In genomic region chr3:4722103-4722502, GRCh38 we compare ENCODE assay signal across 1 cellular context.
A peak's percentile ranks its signal among the peaks of the same experiment; 100 is the strongest.
TF ChIP-seq lines count a peak whose summit lies in the region.

No MANE protein-coding gene starts in this region.

TF ChIP-seq in K562, 482 proteins besides CTCF, POLR2A, EP300 and RAD21 (continued from another document and continues in another):
- TF ChIP-seq, protein P1, sequence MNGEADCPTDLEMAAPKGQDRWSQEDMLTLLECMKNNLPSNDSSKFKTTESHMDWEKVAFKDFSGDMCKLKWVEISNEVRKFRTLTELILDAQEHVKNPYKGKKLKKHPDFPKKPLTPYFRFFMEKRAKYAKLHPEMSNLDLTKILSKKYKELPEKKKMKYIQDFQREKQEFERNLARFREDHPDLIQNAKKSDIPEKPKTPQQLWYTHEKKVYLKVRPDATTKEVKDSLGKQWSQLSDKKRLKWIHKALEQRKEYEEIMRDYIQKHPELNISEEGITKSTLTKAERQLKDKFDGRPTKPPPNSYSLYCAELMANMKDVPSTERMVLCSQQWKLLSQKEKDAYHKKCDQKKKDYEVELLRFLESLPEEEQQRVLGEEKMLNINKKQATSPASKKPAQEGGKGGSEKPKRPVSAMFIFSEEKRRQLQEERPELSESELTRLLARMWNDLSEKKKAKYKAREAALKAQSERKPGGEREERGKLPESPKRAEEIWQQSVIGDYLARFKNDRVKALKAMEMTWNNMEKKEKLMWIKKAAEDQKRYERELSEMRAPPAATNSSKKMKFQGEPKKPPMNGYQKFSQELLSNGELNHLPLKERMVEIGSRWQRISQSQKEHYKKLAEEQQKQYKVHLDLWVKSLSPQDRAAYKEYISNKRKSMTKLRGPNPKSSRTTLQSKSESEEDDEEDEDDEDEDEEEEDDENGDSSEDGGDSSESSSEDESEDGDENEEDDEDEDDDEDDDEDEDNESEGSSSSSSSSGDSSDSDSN (IDR thresholded peaks at IDR 0.05; ENCODE audit: borderline replicate concordance in 1 of 2, low read depth in 2 of 2, low read length in 2 of 2): no peak
- TF ChIP-seq ZNF239 (CRISPR knock-in tag; IDR thresholded peaks at IDR 0.05) (no peak), ZNF23 (CRISPR knock-in tag; IDR thresholded peaks at IDR 0.05) (no peak), THRA (IDR thresholded peaks at IDR 0.05) (no peak), SMAD2 (IDR thresholded peaks at IDR 0.05; ENCODE audit: low read depth, low read length) (no peak), BRD4 (IDR thresholded peaks at IDR 0.05) (no peak), GTF2F1 (IDR thresholded peaks at IDR 0.05; ENCODE audit: low read depth, low read length) (no peak), CC2D1A (IDR thresholded peaks at IDR 0.05) (peak; percentile 88), SRSF3 (IDR thresholded peaks at IDR 0.05; ENCODE audit: insufficient read depth, low read length) (no peak), MTA2 (IDR thresholded peaks at IDR 0.05; ENCODE audit: low read depth) (no peak), PATZ1 (CRISPR knock-in tag; IDR thresholded peaks at IDR 0.05; ENCODE audit: borderline replicate concordance) (no peak), SMARCC2 (IDR thresholded peaks at IDR 0.05; ENCODE audit: low read depth) (no peak), SMARCB1 (IDR thresholded peaks at IDR 0.05; ENCODE audit: insufficient read length, low read depth) (no peak), U2AF2 (optimal IDR thresholded peaks at IDR 0.05; ENCODE audit: low read depth, low read length) (no peak), TOE1 (IDR thresholded peaks at IDR 0.05; ENCODE audit: borderline replicate concordance) (no peak), TOE1 (CRISPR knock-in tag; IDR thresholded peaks at IDR 0.05; ENCODE audit: borderline replicate concordance, low read depth) (no peak), SPI1 (IDR thresholded peaks at IDR 0.05; ENCODE audit: borderline replicate concordance, low read depth, low read length) (no peak), EP400 (IDR thresholded peaks at IDR 0.05) (no peak), ZSCAN29 (IDR thresholded peaks at IDR 0.05) (no peak), ZFP36 (IDR thresholded peaks at IDR 0.05; ENCODE audit: low read depth, low read length, partially characterized antibody) (no peak), ZFP30 (CRISPR knock-in tag; IDR thresholded peaks at IDR 0.05; ENCODE audit: borderline replicate concordance) (no peak), SETDB1 (IDR thresholded peaks at IDR 0.05; ENCODE audit: low read length) (no peak), ZNF444 (CRISPR knock-in tag; IDR thresholded peaks at IDR 0.05) (no peak), FOXP4 (CRISPR knock-in tag; IDR thresholded peaks at IDR 0.05; ENCODE audit: borderline replicate concordance) (no peak), ZNF507 (tag; conservative IDR thresholded peaks at IDR 0.05) (no peak), HDAC2 (IDR thresholded peaks at IDR 0.05) (0 out of 2 replicates have a peak, but pooled peaks have one; percentile 24), ZNF583 (CRISPR knock-in tag; IDR thresholded peaks at IDR 0.05) (no peak), ZNF174 (CRISPR knock-in tag; IDR thresholded peaks at IDR 0.05) (no peak), SMAD1 (IDR thresholded peaks at IDR 0.05; ENCODE audit: low read depth, low read length, partially characterized antibody) (no peak), ZNF778 (CRISPR knock-in tag; IDR thresholded peaks at IDR 0.05) (no peak), ZNF449 (CRISPR knock-in tag; IDR thresholded peaks at IDR 0.05) (no peak), PTRF (tag; IDR thresholded peaks at IDR 0.05) (no peak), PCBP2 (IDR thresholded peaks at IDR 0.05; ENCODE audit: low read depth, low read length, poor library complexity, severe bottlenecking) (no peak), SRF (CRISPR knock-in tag; IDR thresholded peaks at IDR 0.05) (no peak), JUNB (CRISPR knock-in tag; conservative IDR thresholded peaks at IDR 0.05) (no peak), MCM5 (IDR thresholded peaks at IDR 0.05; ENCODE audit: low read depth) (no peak), ZC3H4 (CRISPR knock-in tag; IDR thresholded peaks at IDR 0.05; ENCODE audit: borderline replicate concordance) (no peak), GABPB2 (CRISPR knock-in tag; conservative IDR thresholded peaks at IDR 0.05) (no peak), LCOR (CRISPR knock-in tag; IDR thresholded peaks at IDR 0.05) (no peak), HNRNPLL (IDR thresholded peaks at IDR 0.05; ENCODE audit: low read depth, low read length, poor library complexity, severe bottlenecking) (no peak)
- TF ChIP-seq, protein P2, sequence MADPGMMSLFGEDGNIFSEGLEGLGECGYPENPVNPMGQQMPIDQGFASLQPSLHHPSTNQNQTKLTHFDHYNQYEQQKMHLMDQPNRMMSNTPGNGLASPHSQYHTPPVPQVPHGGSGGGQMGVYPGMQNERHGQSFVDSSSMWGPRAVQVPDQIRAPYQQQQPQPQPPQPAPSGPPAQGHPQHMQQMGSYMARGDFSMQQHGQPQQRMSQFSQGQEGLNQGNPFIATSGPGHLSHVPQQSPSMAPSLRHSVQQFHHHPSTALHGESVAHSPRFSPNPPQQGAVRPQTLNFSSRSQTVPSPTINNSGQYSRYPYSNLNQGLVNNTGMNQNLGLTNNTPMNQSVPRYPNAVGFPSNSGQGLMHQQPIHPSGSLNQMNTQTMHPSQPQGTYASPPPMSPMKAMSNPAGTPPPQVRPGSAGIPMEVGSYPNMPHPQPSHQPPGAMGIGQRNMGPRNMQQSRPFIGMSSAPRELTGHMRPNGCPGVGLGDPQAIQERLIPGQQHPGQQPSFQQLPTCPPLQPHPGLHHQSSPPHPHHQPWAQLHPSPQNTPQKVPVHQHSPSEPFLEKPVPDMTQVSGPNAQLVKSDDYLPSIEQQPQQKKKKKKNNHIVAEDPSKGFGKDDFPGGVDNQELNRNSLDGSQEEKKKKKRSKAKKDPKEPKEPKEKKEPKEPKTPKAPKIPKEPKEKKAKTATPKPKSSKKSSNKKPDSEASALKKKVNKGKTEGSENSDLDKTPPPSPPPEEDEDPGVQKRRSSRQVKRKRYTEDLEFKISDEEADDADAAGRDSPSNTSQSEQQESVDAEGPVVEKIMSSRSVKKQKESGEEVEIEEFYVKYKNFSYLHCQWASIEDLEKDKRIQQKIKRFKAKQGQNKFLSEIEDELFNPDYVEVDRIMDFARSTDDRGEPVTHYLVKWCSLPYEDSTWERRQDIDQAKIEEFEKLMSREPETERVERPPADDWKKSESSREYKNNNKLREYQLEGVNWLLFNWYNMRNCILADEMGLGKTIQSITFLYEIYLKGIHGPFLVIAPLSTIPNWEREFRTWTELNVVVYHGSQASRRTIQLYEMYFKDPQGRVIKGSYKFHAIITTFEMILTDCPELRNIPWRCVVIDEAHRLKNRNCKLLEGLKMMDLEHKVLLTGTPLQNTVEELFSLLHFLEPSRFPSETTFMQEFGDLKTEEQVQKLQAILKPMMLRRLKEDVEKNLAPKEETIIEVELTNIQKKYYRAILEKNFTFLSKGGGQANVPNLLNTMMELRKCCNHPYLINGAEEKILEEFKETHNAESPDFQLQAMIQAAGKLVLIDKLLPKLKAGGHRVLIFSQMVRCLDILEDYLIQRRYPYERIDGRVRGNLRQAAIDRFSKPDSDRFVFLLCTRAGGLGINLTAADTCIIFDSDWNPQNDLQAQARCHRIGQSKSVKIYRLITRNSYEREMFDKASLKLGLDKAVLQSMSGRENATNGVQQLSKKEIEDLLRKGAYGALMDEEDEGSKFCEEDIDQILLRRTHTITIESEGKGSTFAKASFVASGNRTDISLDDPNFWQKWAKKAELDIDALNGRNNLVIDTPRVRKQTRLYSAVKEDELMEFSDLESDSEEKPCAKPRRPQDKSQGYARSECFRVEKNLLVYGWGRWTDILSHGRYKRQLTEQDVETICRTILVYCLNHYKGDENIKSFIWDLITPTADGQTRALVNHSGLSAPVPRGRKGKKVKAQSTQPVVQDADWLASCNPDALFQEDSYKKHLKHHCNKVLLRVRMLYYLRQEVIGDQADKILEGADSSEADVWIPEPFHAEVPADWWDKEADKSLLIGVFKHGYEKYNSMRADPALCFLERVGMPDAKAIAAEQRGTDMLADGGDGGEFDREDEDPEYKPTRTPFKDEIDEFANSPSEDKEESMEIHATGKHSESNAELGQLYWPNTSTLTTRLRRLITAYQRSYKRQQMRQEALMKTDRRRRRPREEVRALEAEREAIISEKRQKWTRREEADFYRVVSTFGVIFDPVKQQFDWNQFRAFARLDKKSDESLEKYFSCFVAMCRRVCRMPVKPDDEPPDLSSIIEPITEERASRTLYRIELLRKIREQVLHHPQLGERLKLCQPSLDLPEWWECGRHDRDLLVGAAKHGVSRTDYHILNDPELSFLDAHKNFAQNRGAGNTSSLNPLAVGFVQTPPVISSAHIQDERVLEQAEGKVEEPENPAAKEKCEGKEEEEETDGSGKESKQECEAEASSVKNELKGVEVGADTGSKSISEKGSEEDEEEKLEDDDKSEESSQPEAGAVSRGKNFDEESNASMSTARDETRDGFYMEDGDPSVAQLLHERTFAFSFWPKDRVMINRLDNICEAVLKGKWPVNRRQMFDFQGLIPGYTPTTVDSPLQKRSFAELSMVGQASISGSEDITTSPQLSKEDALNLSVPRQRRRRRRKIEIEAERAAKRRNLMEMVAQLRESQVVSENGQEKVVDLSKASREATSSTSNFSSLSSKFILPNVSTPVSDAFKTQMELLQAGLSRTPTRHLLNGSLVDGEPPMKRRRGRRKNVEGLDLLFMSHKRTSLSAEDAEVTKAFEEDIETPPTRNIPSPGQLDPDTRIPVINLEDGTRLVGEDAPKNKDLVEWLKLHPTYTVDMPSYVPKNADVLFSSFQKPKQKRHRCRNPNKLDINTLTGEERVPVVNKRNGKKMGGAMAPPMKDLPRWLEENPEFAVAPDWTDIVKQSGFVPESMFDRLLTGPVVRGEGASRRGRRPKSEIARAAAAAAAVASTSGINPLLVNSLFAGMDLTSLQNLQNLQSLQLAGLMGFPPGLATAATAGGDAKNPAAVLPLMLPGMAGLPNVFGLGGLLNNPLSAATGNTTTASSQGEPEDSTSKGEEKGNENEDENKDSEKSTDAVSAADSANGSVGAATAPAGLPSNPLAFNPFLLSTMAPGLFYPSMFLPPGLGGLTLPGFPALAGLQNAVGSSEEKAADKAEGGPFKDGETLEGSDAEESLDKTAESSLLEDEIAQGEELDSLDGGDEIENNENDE (IDR thresholded peaks at IDR 0.05; ENCODE audit: low read depth, low read length): no peak
- TF ChIP-seq, protein P3, sequence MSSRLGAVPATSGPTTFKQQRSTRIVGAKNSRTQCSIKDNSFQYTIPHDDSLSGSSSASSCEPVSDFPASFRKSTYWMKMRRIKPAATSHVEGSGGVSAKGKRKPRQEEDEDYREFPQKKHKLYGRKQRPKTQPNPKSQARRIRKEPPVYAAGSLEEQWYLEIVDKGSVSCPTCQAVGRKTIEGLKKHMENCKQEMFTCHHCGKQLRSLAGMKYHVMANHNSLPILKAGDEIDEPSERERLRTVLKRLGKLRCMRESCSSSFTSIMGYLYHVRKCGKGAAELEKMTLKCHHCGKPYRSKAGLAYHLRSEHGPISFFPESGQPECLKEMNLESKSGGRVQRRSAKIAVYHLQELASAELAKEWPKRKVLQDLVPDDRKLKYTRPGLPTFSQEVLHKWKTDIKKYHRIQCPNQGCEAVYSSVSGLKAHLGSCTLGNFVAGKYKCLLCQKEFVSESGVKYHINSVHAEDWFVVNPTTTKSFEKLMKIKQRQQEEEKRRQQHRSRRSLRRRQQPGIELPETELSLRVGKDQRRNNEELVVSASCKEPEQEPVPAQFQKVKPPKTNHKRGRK (tag; IDR thresholded peaks at IDR 0.05): no peak
